ENCODE assay signal across 17 cellular contexts in genomic region chr19:35703343-35703742, GRCh38. TPM values are rescaled to one million over a fixed set of nuclear protein-coding genes. Genes with fewer than 3 reads are reported as not detected.
DNase-seq lines count a peak whose midpoint lies in the region; ATAC-seq and TF ChIP-seq lines count a peak whose summit lies in the region.
"Had no signal": no experiment of that assay in that cellular context is flagged by ENCODE, and none has a peak within 500 bp of the region (broad histone marks: within the 10 kb centered on the region; RNA-seq: fewer than 3 reads in every experiment).

No MANE protein-coding gene starts in this region.

- no peak for TF ChIP-seq CTCF in left ventricle myocardium inferior (IDR thresholded peaks at IDR 0.05; ENCODE audit: borderline replicate concordance)
- TF ChIP-seq CTCF in OCI-LY3 (IDR thresholded peaks at IDR 0.05; ENCODE audit: low read depth, low read length): no peak

- H3K27ac ChIP-seq in left ventricle myocardium inferior (replicated peaks) (no peak overlapping the region), OCI-LY3 (ENCODE audit: low read length) (no peak overlapping the region)

- no peak overlapping the region for H3K9ac ChIP-seq in OCI-LY3 (ENCODE audit: low read length)

- H3K4me3 ChIP-seq in left ventricle myocardium inferior: peak overlapping the region; percentile 72
- H3K4me3 ChIP-seq in OCI-LY3 (ENCODE audit: low read length): peak overlapping the region; percentile 80

- H3K4me1 ChIP-seq in left ventricle myocardium inferior (peaks cover 16% of the 10 kb centered on the region), OCI-LY3 (ENCODE audit: low read length) (no peaks in the 10 kb centered on the region)
- H3K4me1 ChIP-seq: BE2C, gastrocnemius medialis had no signal

- H3K9me3 ChIP-seq in left ventricle myocardium inferior (replicated peaks) (no peaks in the 10 kb centered on the region), OCI-LY3 (ENCODE audit: insufficient read depth, low read length) (no peaks in the 10 kb centered on the region)
- H3K9me3 ChIP-seq: BE2C, gastrocnemius medialis had no signal

- H3K27me3 ChIP-seq in left ventricle myocardium inferior (ENCODE audit: low read depth): peaks cover 26% of the 10 kb centered on the region
- H3K27me3 ChIP-seq in OCI-LY3 (ENCODE audit: low read depth, low read length): no peaks in the 10 kb centered on the region
- H3K27me3 ChIP-seq: gastrocnemius medialis had no signal

- H2AFZ ChIP-seq in OCI-LY3 (ENCODE audit: low read depth, low read length): no peak overlapping the region

- ATAC-seq in Right ventricle myocardium superior (ENCODE audit: poor library complexity) (no peak), GM19324 (IDR thresholded peaks at IDR 0.05; ENCODE audit: low FRiP score, unreplicated experiment) (no peak), GM18867 (IDR thresholded peaks at IDR 0.05; ENCODE audit: unreplicated experiment) (no peak)

- no peaks in the 10 kb centered on the region for H4K20me1 ChIP-seq in OCI-LY3 (ENCODE audit: insufficient read depth, low read length)

- H3K79me2 ChIP-seq in OCI-LY3 (ENCODE audit: low read length): no peaks in the 10 kb centered on the region

- H3K4me2 ChIP-seq in OCI-LY3 (ENCODE audit: low read length): peak overlapping the region; percentile 77

- DNase-seq in left ventricle myocardium inferior: no peak
- DNase-seq in Right ventricle myocardium superior: no peak
- peak; percentile 30 for DNase-seq in iPS-NIHi11 (ENCODE audit: low spot score)
- DNase-seq in NOMO-1 (lab: John Stamatoyannopoulos, UW; ENCODE audit: unreplicated experiment in 2 of 2): no peak
- no peak for DNase-seq in NCI-H1930 (lab: John Stamatoyannopoulos, UW)
- DNase-seq: activated CD4-positive, alpha-beta T cell treated with anti-CD3 and anti-CD28 coated beads, Interleukin-2, amount 10 ng/mL, durations not matched to agents 24 days and 14 days; BE2C; MM.1S; T1000 had no signal

- H3K36me3 ChIP-seq in left ventricle myocardium inferior (no peaks in the 10 kb centered on the region), OCI-LY3 (replicated peaks; ENCODE audit: low read depth, low read length) (no peaks in the 10 kb centered on the region)
- H3K36me3 ChIP-seq: BE2C, gastrocnemius medialis had no signal

- intact Hi-C loops in left ventricle myocardium inferior (cut with micrococcal nuclease): no loop called here
- intact Hi-C loops in Right ventricle myocardium superior (cut with DNase I): no loop called here

RNA-seq across cellular contexts. Expression of gene ZBTB32, which starts 1.0 kb away (rescaled TPM):
- not detected for total RNA-seq in left ventricle myocardium inferior
- total RNA-seq in Right ventricle myocardium superior: not detected
- total RNA-seq: gastrocnemius medialis, NCI-H460, posterior vena cava had no signal

RNA-seq across cellular contexts. Expression of gene KMT2B, which starts 14.5 kb away (rescaled TPM):
- total RNA-seq in left ventricle myocardium inferior: 12.8 TPM
- total RNA-seq in Right ventricle myocardium superior: 16.3 TPM

RNA-seq across cellular contexts. Expression of gene UPK1A, which starts 37.0 kb away (rescaled TPM):
- total RNA-seq in left ventricle myocardium inferior (not detected), Right ventricle myocardium superior (not detected)
- total RNA-seq: Daoy, gastrocnemius medialis, mononuclear cell had no signal

RNA-seq across cellular contexts. Expression of gene IGFLR1, which starts 38.9 kb away (rescaled TPM):
- total RNA-seq in left ventricle myocardium inferior (4.9 TPM), Right ventricle myocardium superior (2.9 TPM)

RNA-seq across cellular contexts. Expression of gene U2AF1L4, which starts 41.9 kb away (rescaled TPM):
- total RNA-seq in left ventricle myocardium inferior (24.9 TPM), Right ventricle myocardium superior (22.6 TPM)
